Comparison of ENCODE assay signal across 11 cellular contexts in genomic region chr1:161172776-161173376, GRCh38. TPM values are rescaled to one million over a fixed set of nuclear protein-coding genes. Genes with fewer than 3 reads are reported as not detected.
DNase-seq lines count a peak whose midpoint lies in the region; ATAC-seq and TF ChIP-seq lines count a peak whose summit lies in the region.
"Had no signal": no experiment of that assay in that cellular context is flagged by ENCODE, and none has a peak within 500 bp of the region (broad histone marks: within the 10 kb centered on the region; RNA-seq: fewer than 3 reads in every experiment).

No MANE protein-coding gene starts in this region.

- peaks cover 36% of the 10 kb centered on the region for H3K4me1 Mint-ChIP-seq in activated CD8-positive, alpha-beta T cell treated with anti-CD3 and anti-CD28 coated beads for 36 hours (ENCODE audit: low read depth)

- no peaks in the 10 kb centered on the region for H3K9me3 Mint-ChIP-seq in activated CD8-positive, alpha-beta T cell treated with anti-CD3 and anti-CD28 coated beads for 36 hours

- CTCF ChIA-PET in activated CD8-positive, alpha-beta T cell treated with anti-CD3 and anti-CD28 coated beads for 36 hours (lab: Charles Lee), result no interaction called here

- no peaks in the 10 kb centered on the region for H3K27me3 Mint-ChIP-seq in activated CD8-positive, alpha-beta T cell treated with anti-CD3 and anti-CD28 coated beads for 36 hours

- H3K36me3 ChIP-seq in skeletal muscle satellite cell (ENCODE audit: insufficient read depth, low read length), result peaks cover 43% of the 10 kb centered on the region

- no peak for ATAC-seq in activated CD8-positive, alpha-beta T cell treated with anti-CD3 and anti-CD28 coated beads for 36 hours
- ATAC-seq in HG03045 (IDR thresholded peaks at IDR 0.05; ENCODE audit: unreplicated experiment), result no peak
- no peak for ATAC-seq in GM19455 (IDR thresholded peaks at IDR 0.05; ENCODE audit: unreplicated experiment)

- POLR2A ChIA-PET in activated CD8-positive, alpha-beta T cell treated with anti-CD3 and anti-CD28 coated beads for 36 hours (lab: Charles Lee), result no interaction called here

- peak overlapping the region; percentile 66 for H3K9ac ChIP-seq in skeletal muscle satellite cell (ENCODE audit: low read depth, low read length)

- peak overlapping the region; percentile 32 for H3K4me2 ChIP-seq in skeletal muscle satellite cell (ENCODE audit: low read length)

- no peaks in the 10 kb centered on the region for H3K27me3 ChIP-seq in skeletal muscle satellite cell (ENCODE audit: control insufficient read depth, insufficient read depth, low read length)

- TF ChIP-seq CTCF in activated CD8-positive, alpha-beta T cell treated with anti-CD3 and anti-CD28 coated beads for 36 hours (IDR thresholded peaks at IDR 0.05), result no peak
- no peak for TF ChIP-seq CTCF in foreskin fibroblast (IDR thresholded peaks at IDR 0.05; ENCODE audit: low read depth, low read length)

- H3K27ac Mint-ChIP-seq in activated CD8-positive, alpha-beta T cell treated with anti-CD3 and anti-CD28 coated beads for 36 hours, result peak overlapping the region; percentile 51

- peaks cover 30% of the 10 kb centered on the region for H3K4me1 ChIP-seq in skeletal muscle satellite cell (ENCODE audit: control insufficient read depth, insufficient read depth, low read length)

- no peaks in the 10 kb centered on the region for H3K9me3 ChIP-seq in skeletal muscle satellite cell (replicated peaks; ENCODE audit: low read length)

- peak; percentile 77 for DNase-seq in ELR (ENCODE audit: low read depth)
- no peak for DNase-seq in activated CD8-positive, alpha-beta T cell treated with anti-CD3 and anti-CD28 coated beads for 36 hours
- peak; percentile 97 to 98 for DNase-seq in foreskin fibroblast
- no peak for DNase-seq in hippocampal formation (lab: John Stamatoyannopoulos, UW)
- DNase-seq in DMS79 treated with DMSO at 0.1 percent for 48 hours (lab: John Stamatoyannopoulos, UW), result no peak
- DNase-seq: amygdala, NCI-H1105, nucleus accumbens had no signal

- H3K4me3 ChIP-seq in foreskin fibroblast (ENCODE audit: low read depth in 1 of 2, low read length in 2 of 2) (no peak overlapping the region), skeletal muscle satellite cell (ENCODE audit: low read length) (no peak overlapping the region)

- peaks cover 32% of the 10 kb centered on the region for H3K36me3 Mint-ChIP-seq in activated CD8-positive, alpha-beta T cell treated with anti-CD3 and anti-CD28 coated beads for 36 hours (ENCODE audit: low read depth)

- no peak overlapping the region for H3K4me3 Mint-ChIP-seq in activated CD8-positive, alpha-beta T cell treated with anti-CD3 and anti-CD28 coated beads for 36 hours

- intact Hi-C loops in activated CD8-positive, alpha-beta T cell treated with anti-CD3 and anti-CD28 coated beads for 36 hours (cut with micrococcal nuclease), result no loop called here

RNA-seq across cellular contexts. Expression of gene B4GALT3, which starts 4.4 kb away (rescaled TPM):
- total RNA-seq in activated CD8-positive, alpha-beta T cell treated with anti-CD3 and anti-CD28 coated beads for 36 hours, result 10 to 100 TPM; 39.9 to 40.8 TPM
- 15.3 and 23.1 TPM in 2 replicates for total RNA-seq in skeletal muscle satellite cell (2012; rRNA removed)

RNA-seq across cellular contexts. Expression of gene PPOX, which starts 6.7 kb away (rescaled TPM):
- 10 to 100 TPM; 24.4 to 24.9 TPM for total RNA-seq in activated CD8-positive, alpha-beta T cell treated with anti-CD3 and anti-CD28 coated beads for 36 hours
- total RNA-seq in skeletal muscle satellite cell (2012; rRNA removed), result 9.0 and 9.4 TPM in 2 replicates

RNA-seq across cellular contexts. Expression of gene USP21, which starts 13.6 kb away (rescaled TPM):
- 10 to 100 TPM; 24.4 to 26.7 TPM for total RNA-seq in activated CD8-positive, alpha-beta T cell treated with anti-CD3 and anti-CD28 coated beads for 36 hours
- 6.8 and 7.9 TPM in 2 replicates for total RNA-seq in skeletal muscle satellite cell (2012; rRNA removed)

RNA-seq across cellular contexts. Expression of gene UFC1, which starts 19.1 kb away (rescaled TPM):
- total RNA-seq in activated CD8-positive, alpha-beta T cell treated with anti-CD3 and anti-CD28 coated beads for 36 hours, result 10 to 100 TPM; 81.2 to 84.1 TPM
- 60.3 and 81.7 TPM in 2 replicates for total RNA-seq in skeletal muscle satellite cell (2012; rRNA removed)

RNA-seq across cellular contexts. Expression of gene ADAMTS4, which starts 26.0 kb away (rescaled TPM):
- total RNA-seq in activated CD8-positive, alpha-beta T cell treated with anti-CD3 and anti-CD28 coated beads for 36 hours, result 1 to 10 TPM; 1.1 to 1.8 TPM
- 2.8 and 14.2 TPM in 2 replicates for total RNA-seq in skeletal muscle satellite cell (2012; rRNA removed)

Comparison
In these comparisons a context has a peak if more than half of its experiments do, and no peak if none do; other contexts are left out.
1. DNase-seq: peak in ELR (single experiment) and foreskin fibroblast (2 of 2); none in activated CD8-positive, alpha-beta T cell treated with anti-CD3 and anti-CD28 coated beads for 36 hours (single experiment), hippocampal formation (0 of 2) and DMS79 treated with DMSO at 0.1 percent for 48 hours (single experiment).